ENCODE assay signal across 8 cellular contexts in the genomic region with DNA sequence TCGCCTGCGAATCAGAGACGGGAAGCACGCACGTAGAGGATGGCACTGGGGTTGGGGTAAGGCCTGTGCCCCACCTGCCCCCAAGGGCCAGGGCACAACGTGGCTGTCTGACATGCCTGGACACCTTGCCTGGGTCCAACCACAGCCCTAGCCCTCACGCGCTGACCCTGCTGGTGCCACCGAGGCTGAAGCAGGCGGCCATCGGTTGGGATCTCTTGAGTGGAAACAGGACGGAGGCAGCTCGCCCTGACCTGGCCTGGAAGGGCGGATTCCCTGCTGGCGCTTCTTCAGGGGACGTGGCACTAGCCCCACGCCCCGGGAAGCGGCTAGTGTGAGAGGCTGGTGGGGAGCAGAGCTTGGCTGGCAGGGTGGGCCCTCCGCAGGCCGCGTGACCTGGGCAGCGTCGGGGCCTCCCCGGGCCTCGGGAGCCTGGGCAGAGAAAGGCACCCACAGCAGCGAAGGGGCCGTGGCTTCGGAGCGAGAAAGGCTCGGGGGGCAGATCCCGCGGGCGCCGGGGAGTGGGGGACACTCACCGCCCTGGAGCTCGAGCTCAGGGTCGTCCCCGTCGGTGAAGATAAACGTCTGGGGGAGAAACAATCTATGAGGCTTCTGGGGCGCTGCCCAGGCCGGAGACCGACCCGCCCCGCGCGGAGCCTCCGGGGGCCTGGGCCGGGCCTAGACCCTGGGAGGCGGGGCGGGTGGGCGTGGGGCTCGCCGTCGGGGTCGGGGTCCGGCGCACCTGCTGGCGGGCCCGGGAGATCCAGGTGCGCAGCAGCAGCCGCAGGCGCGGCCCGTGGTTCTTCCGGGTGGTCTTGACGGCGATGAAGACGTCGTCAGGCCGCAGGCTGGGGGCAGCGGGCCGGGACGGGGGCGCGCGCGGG. TPM values are rescaled to one million over a fixed set of nuclear protein-coding genes. Genes with fewer than 3 reads are reported as not detected.
A peak's percentile ranks its signal among the peaks of the same experiment; 100 is the strongest.
DNase-seq lines count a peak whose midpoint lies in the region; ATAC-seq and TF ChIP-seq lines count a peak whose summit lies in the region.

No MANE protein-coding gene starts in this region.

- peaks cover 11% of the 10 kb centered on the region for H3K36me3 Mint-ChIP-seq in mesothelial cell of epicardium

- H3K4me1 ChIP-seq in DND-41 (ENCODE audit: insufficient read depth, low read length) = peaks cover 49% of the 10 kb centered on the region

- TF ChIP-seq CTCF in DND-41 (IDR thresholded peaks at IDR 0.05; ENCODE audit: borderline replicate concordance, extremely low read depth, low read length, poor library complexity, severe bottlenecking) (no peak), coronary artery (IDR thresholded peaks at IDR 0.05) (no peak), mesothelial cell of epicardium (IDR thresholded peaks at IDR 0.05; ENCODE audit: unreplicated experiment) (no peak)

- no peaks in the 10 kb centered on the region for H3K27me3 ChIP-seq in DND-41 (ENCODE audit: insufficient read depth, low read length, poor library complexity)

- H3K27ac Mint-ChIP-seq in mesothelial cell of epicardium = peak overlapping the region; percentile 78

- H3K4me2 ChIP-seq in DND-41 (ENCODE audit: insufficient read depth, low read length) = peak overlapping the region; percentile 98

- peak overlapping the region; percentile 89 for H3K4me3 Mint-ChIP-seq in mesothelial cell of epicardium

- H3K79me2 ChIP-seq in DND-41 (ENCODE audit: insufficient read depth, low read length) = peaks cover 40% of the 10 kb centered on the region

- peak overlapping the region; percentile 56 for H2AFZ ChIP-seq in DND-41 (ENCODE audit: low read depth, low read length)

- ATAC-seq in DND-41 (ENCODE audit: insufficient read depth, low read depth) (peak; percentile 8; the same call in 2 of the 3 replicates), GM21447 (IDR thresholded peaks at IDR 0.05; ENCODE audit: unreplicated experiment) (no peak)

- H3K4me1 Mint-ChIP-seq in mesothelial cell of epicardium = peaks cover 13% of the 10 kb centered on the region

- H3K9me3 Mint-ChIP-seq in mesothelial cell of epicardium = no peaks in the 10 kb centered on the region

- H3K4me3 ChIP-seq in DND-41 (ENCODE audit: low read depth in 1 of 2, low read length in 2 of 2) (peak overlapping the region; percentile 73 to 99), coronary artery (peak overlapping the region; percentile 100)

- peaks cover 55% of the 10 kb centered on the region for H3K36me3 ChIP-seq in DND-41 (ENCODE audit: insufficient read depth, low read length)

- DNase-seq in DND-41 = peak; percentile 8
- peak; percentile 54 for DNase-seq in HuH-7 (ENCODE audit: low spot score)
- DNase-seq in coronary artery (ENCODE audit: low spot score) = no peak
- no peak for DNase-seq in mesothelial cell of epicardium (ENCODE audit: low spot score in 2 of 2, unreplicated experiment in 2 of 2)
- no peak for DNase-seq in NCI-H1694 treated with DMSO at 0.1 percent for 48 hours (lab: John Stamatoyannopoulos, UW)
- DNase-seq in activated gamma-delta T cell treated with Interleukin-2 at 50 U/mL for 16 hours = no peak
- DNase-seq in LoVo (ENCODE audit: low spot score) = no peak

- H3K27ac ChIP-seq in DND-41 (ENCODE audit: low read length) = peak overlapping the region; percentile 62
- peak overlapping the region; percentile 16 to 89 for H3K27ac ChIP-seq in coronary artery

- H3K9me3 ChIP-seq in DND-41 (ENCODE audit: insufficient read depth, low read length, severe bottlenecking) = no peaks in the 10 kb centered on the region

- H3K27me3 Mint-ChIP-seq in mesothelial cell of epicardium (ENCODE audit: low read depth) = no peaks in the 10 kb centered on the region

- H3K9ac ChIP-seq in DND-41 (ENCODE audit: low read depth, low read length) = peak overlapping the region; percentile 88

- H4K20me1 ChIP-seq in DND-41 (ENCODE audit: insufficient read depth, low read length) = peaks cover 31% of the 10 kb centered on the region

RNA-seq across cellular contexts. Expression of a gene that starts 0.6 kb away (rescaled TPM):
- 53.8 to 57.3 TPM (median 55.6 TPM) in 3 replicates for total RNA-seq in mesothelial cell of epicardium

RNA-seq across cellular contexts. Expression of a gene that starts 0.7 kb away (rescaled TPM):
- 104 to 113 TPM (median 105 TPM) in 3 replicates for total RNA-seq in mesothelial cell of epicardium

RNA-seq across cellular contexts. Expression of a gene that starts 13.5 kb away (rescaled TPM):
- total RNA-seq in mesothelial cell of epicardium = 73.5 to 80.2 TPM (median 77.6 TPM) in 3 replicates

RNA-seq across cellular contexts. Expression of a gene that starts 14.6 kb away (rescaled TPM):
- total RNA-seq in mesothelial cell of epicardium = 87.3 to 94.9 TPM (median 87.9 TPM) in 3 replicates

RNA-seq across cellular contexts. Expression of a gene that starts 19.5 kb away (rescaled TPM):
- total RNA-seq in mesothelial cell of epicardium = 32.6 to 34.6 TPM (median 33.6 TPM) in 3 replicates

Comparison
In these comparisons a context has a peak if more than half of its experiments do, and no peak if none do; other contexts are left out.
1. DNase-seq: peak in DND-41 (single experiment) and HuH-7 (single experiment); none in coronary artery (single experiment), mesothelial cell of epicardium (0 of 2), NCI-H1694 treated with DMSO at 0.1 percent for 48 hours (single experiment), activated gamma-delta T cell treated with Interleukin-2 at 50 U/mL for 16 hours (single experiment) and LoVo (single experiment).